Comparison of ENCODE assay signal across 8 cellular contexts in the genomic region with DNA sequence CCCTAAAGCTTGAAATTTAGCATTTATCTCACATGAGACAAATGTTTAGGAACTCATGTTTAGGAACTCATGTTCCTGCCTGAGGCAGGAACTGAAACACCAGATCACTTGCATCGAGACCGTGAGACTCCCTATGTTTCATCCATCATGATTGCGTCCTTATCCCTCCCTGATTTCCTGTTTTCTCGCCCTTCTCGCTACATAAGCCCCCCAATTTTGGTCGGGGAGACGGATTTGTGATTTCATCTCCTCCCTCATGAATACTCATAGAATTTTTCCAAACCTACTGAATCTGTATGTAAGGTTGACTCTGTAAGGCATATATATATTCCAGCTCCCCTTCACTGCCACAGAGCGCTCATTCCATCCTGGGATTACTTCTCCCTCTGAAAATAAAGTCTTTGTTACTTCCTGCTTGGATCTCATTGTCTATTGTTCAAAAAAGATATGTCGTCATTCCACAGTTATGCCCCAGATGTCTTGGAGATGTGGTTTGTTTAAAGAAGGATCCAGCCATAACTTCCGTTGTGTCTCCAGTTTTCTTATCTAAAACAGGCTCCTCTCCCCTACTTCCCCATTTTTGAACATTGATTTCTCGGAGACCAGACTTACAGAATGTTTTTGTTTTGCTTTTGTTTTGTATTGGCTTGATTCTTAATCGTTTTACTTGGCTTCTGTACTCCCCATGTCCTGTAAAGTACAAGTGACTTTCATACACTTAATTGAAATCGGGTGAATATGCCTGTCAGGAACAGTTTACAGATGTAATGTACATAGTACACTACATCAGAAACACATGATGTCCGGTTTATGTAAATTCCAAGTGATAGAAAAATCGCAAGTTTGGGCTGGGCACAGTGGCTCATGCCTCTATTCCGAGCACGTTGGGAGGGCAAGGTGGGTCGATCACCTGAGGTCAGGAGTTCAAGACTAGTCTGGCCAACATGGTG.
DNase-seq lines count a peak whose midpoint lies in the region; ATAC-seq and TF ChIP-seq lines count a peak whose summit lies in the region.

No MANE protein-coding gene starts in this region.

- H3K4me3 ChIP-seq in GM06990 (replicated peaks; ENCODE audit: low read depth, low read length) (peak overlapping the region; percentile 75), KMS-11 (IDR thresholded peaks at IDR 0.05; ENCODE audit: insufficient read depth, low read depth, low read length) (no peak overlapping the region), SU-DHL-6 (ENCODE audit: insufficient read depth, low read length, poor library complexity, severe bottlenecking) (peak overlapping the region; percentile 67), psoas muscle (peak overlapping the region; percentile 68)

- H3K36me3 ChIP-seq in GM06990 (ENCODE audit: control insufficient read depth, insufficient read depth, low read length) (no peaks in the 10 kb centered on the region), KMS-11 (ENCODE audit: insufficient read depth) (no peaks in the 10 kb centered on the region), SU-DHL-6 (ENCODE audit: low read length) (no peaks in the 10 kb centered on the region), psoas muscle (ENCODE audit: insufficient read depth in 1 of 2, low read depth in 1 of 2) (no peaks in the 10 kb centered on the region)

- no peaks in the 10 kb centered on the region for H4K20me1 ChIP-seq in KMS-11 (ENCODE audit: insufficient read depth)
- H4K20me1 ChIP-seq in SU-DHL-6 (ENCODE audit: low read depth, low read length) = no peaks in the 10 kb centered on the region

- H3K4me3 Mint-ChIP-seq in natural killer cell treated with Interleukin-12 subunit alpha and Interleukin-12 subunit beta and Interleukin-15 and Interleukin-18, amount 100 ng/mL, for 72 hours = no peak overlapping the region

- TF ChIP-seq CTCF in GM06990 (IDR thresholded peaks at IDR 0.05; ENCODE audit: insufficient read depth, low read length, poor library complexity, severe bottlenecking) = no peak
- no peak for TF ChIP-seq CTCF in KMS-11 (conservative IDR thresholded peaks at IDR 0.05; ENCODE audit: low read depth, low read length)
- TF ChIP-seq CTCF in SU-DHL-6 (IDR thresholded peaks at IDR 0.05; ENCODE audit: insufficient read depth, low read length, poor library complexity, severe bottlenecking) = no peak
- TF ChIP-seq CTCF in psoas muscle (IDR thresholded peaks at IDR 0.05) = no peak

- peak overlapping the region; percentile 96 for H3K9ac ChIP-seq in KMS-11
- H3K9ac ChIP-seq in SU-DHL-6 (ENCODE audit: low read length) = peak overlapping the region; percentile 74

- no peak for DNase-seq in GM06990 (ENCODE audit: extremely low read depth, insufficient read length)
- DNase-seq in germinal center (ENCODE audit: low spot score) = peak; percentile 31
- DNase-seq in psoas muscle = no peak
- no peak for DNase-seq in natural killer cell treated with Interleukin-12 subunit alpha and Interleukin-12 subunit beta and Interleukin-15 and Interleukin-18, amount 100 ng/mL, for 72 hours (ENCODE audit: low spot score)

- H3K27ac ChIP-seq in KMS-11 (peak overlapping the region; percentile 96), SU-DHL-6 (ENCODE audit: low read depth, low read length) (peak overlapping the region; percentile 94), psoas muscle (peak overlapping the region; percentile 85)

- no peaks in the 10 kb centered on the region for H3K36me3 Mint-ChIP-seq in natural killer cell treated with Interleukin-12 subunit alpha and Interleukin-12 subunit beta and Interleukin-15 and Interleukin-18, amount 100 ng/mL, for 72 hours

- no peaks in the 10 kb centered on the region for H3K27me3 Mint-ChIP-seq in natural killer cell treated with Interleukin-12 subunit alpha and Interleukin-12 subunit beta and Interleukin-15 and Interleukin-18, amount 100 ng/mL, for 72 hours

- H3K9me2 ChIP-seq in SU-DHL-6 (replicated peaks; ENCODE audit: insufficient read depth, low read length) = no peaks in the 10 kb centered on the region

- 12 to 18% (median 14%) methylated on average over 18 of the region's 18 CpGs for WGBS in psoas muscle, 3 donors

- intact Hi-C loops in psoas muscle (cut with DNase I) = no loop called here

- peaks cover 15% of the 10 kb centered on the region for H3K4me1 ChIP-seq in KMS-11 (ENCODE audit: low read depth, poor library complexity, severe bottlenecking)
- no peaks in the 10 kb centered on the region for H3K4me1 ChIP-seq in psoas muscle

- H3K79me2 ChIP-seq in KMS-11 (ENCODE audit: insufficient read depth, low read depth) (peaks cover 11% of the 10 kb centered on the region; the same call in 1 of the 2 replicates), SU-DHL-6 (ENCODE audit: insufficient read depth, low read length) (no peaks in the 10 kb centered on the region)

- peaks cover 64% of the 10 kb centered on the region for H3F3A ChIP-seq in SU-DHL-6 (ENCODE audit: insufficient read depth)

- H3K27me3 ChIP-seq in GM06990 (replicated peaks; ENCODE audit: control insufficient read depth, insufficient read depth, low read length) (no peaks in the 10 kb centered on the region), KMS-11 (ENCODE audit: insufficient read depth, low read depth) (no peaks in the 10 kb centered on the region), SU-DHL-6 (ENCODE audit: low read length) (no peaks in the 10 kb centered on the region), psoas muscle (ENCODE audit: insufficient read depth in 3 of 3, low read length in 2 of 3) (peaks cover 0 to 87% (median 21%) of the 10 kb centered on the region in 3 donors)

- H3K27ac Mint-ChIP-seq in natural killer cell treated with Interleukin-12 subunit alpha and Interleukin-12 subunit beta and Interleukin-15 and Interleukin-18, amount 100 ng/mL, for 72 hours = no peak overlapping the region

- ATAC-seq in psoas muscle (peak in 2 of 4 donors; percentile 21 to 29), GM21390 (IDR thresholded peaks at IDR 0.05; ENCODE audit: unreplicated experiment) (no peak), HG03135 (IDR thresholded peaks at IDR 0.05; ENCODE audit: unreplicated experiment) (no peak)
- ATAC-seq in natural killer cell treated with Interleukin-12 subunit alpha and Interleukin-12 subunit beta and Interleukin-15 and Interleukin-18, amount 100 ng/mL, for 72 hours = no peak

- H3K4me1 Mint-ChIP-seq in natural killer cell treated with Interleukin-12 subunit alpha and Interleukin-12 subunit beta and Interleukin-15 and Interleukin-18, amount 100 ng/mL, for 72 hours (ENCODE audit: low read depth in 2 of 2) = peaks cover 11 to 14% of the 10 kb centered on the region in 2 donors

- no peaks in the 10 kb centered on the region for H3K9me3 Mint-ChIP-seq in natural killer cell treated with Interleukin-12 subunit alpha and Interleukin-12 subunit beta and Interleukin-15 and Interleukin-18, amount 100 ng/mL, for 72 hours

- H2AFZ ChIP-seq in KMS-11 (ENCODE audit: low read depth) = no peak overlapping the region
- peak overlapping the region; percentile 42 for H2AFZ ChIP-seq in SU-DHL-6 (ENCODE audit: low read depth, low read length, severe bottlenecking)

- peak overlapping the region; percentile 78 for H3K4me2 ChIP-seq in KMS-11
- H3K4me2 ChIP-seq in SU-DHL-6 (ENCODE audit: low read depth, low read length, poor library complexity, severe bottlenecking) = peak overlapping the region; percentile 72

- no peaks in the 10 kb centered on the region for H3K9me3 ChIP-seq in SU-DHL-6 (ENCODE audit: insufficient read depth, low read length)
- H3K9me3 ChIP-seq in psoas muscle = no peaks in the 10 kb centered on the region
